11 cellular contexts compared by ENCODE assay signal in genomic region chr14:29536886-29537511, GRCh38.
DNase-seq lines count a peak whose midpoint lies in the region; ATAC-seq and TF ChIP-seq lines count a peak whose summit lies in the region.
"Had no signal": no experiment of that assay in that cellular context is flagged by ENCODE, and none has a peak within 500 bp of the region (broad histone marks: within the 10 kb centered on the region; RNA-seq: fewer than 3 reads in every experiment).

No MANE protein-coding gene starts in this region.

- intact Hi-C loops in dorsolateral prefrontal cortex (cut with DNase I): loop anchor here (2.0 to 5.0 kb wide), 2 partner anchors 782 to 785 kb away; no protein-coding TSS in a partner anchor

- DNase-seq in DMS79 treated with DMSO at 0.1 percent for 48 hours (lab: John Stamatoyannopoulos, UW): peak; percentile 56
- no peak for DNase-seq in DMS79 (lab: John Stamatoyannopoulos, UW)
- peak; percentile 15 for DNase-seq in NCI-H2107 (lab: John Stamatoyannopoulos, UW)
- DNase-seq in dorsolateral prefrontal cortex: no peak
- no peak for DNase-seq in activated naive CD4-positive, alpha-beta T cell (lab: John Stamatoyannopoulos, UW)
- DNase-seq: stimulated activated CD4-positive, alpha-beta T cell treated with anti-CD3 and anti-CD28 coated beads, Interleukin-4, amount 100 ng/mL, for 24 hours had no signal

- no peaks in the 10 kb centered on the region for H3K9me3 ChIP-seq in parathyroid adenoma (ENCODE audit: control insufficient read depth, low read length)

- ATAC-seq in HG03571 (IDR thresholded peaks at IDR 0.05; ENCODE audit: unreplicated experiment) (no peak), GM21381 (IDR thresholded peaks at IDR 0.05; ENCODE audit: unreplicated experiment) (no peak)
- ATAC-seq: HCT116 had no signal

- H2AFZ ChIP-seq in parathyroid adenoma: no peak overlapping the region

- H3K27me3 ChIP-seq in dorsolateral prefrontal cortex (no peaks in the 10 kb centered on the region), parathyroid adenoma (ENCODE audit: control insufficient read depth, insufficient read depth, low read length) (no peaks in the 10 kb centered on the region)

- H3K4me3 ChIP-seq in dorsolateral prefrontal cortex: no peak overlapping the region
- no peak overlapping the region for H3K4me3 ChIP-seq in parathyroid adenoma (ENCODE audit: low read depth, low read length)
- H3K4me3 ChIP-seq: SK-N-MC had no signal

- no peaks in the 10 kb centered on the region for H3K79me2 ChIP-seq in parathyroid adenoma

- no peaks in the 10 kb centered on the region for H3K36me3 ChIP-seq in parathyroid adenoma (ENCODE audit: control insufficient read depth, insufficient read depth, low read length)

- peaks cover 2% of the 10 kb centered on the region for H3K4me1 ChIP-seq in parathyroid adenoma

- TF ChIP-seq CTCF in dorsolateral prefrontal cortex (IDR thresholded peaks at IDR 0.05 in 54 of 56, conservative IDR thresholded peaks at IDR 0.05 in 2 of 56; ENCODE audit: low read depth in 1 of 56, partially characterized antibody in 56 of 56) (peak; percentile 22 to 73 (median 57)), parathyroid adenoma (IDR thresholded peaks at IDR 0.05) (peak; percentile 19)

- H3K4me2 ChIP-seq in parathyroid adenoma (ENCODE audit: low read length): no peak overlapping the region

- H3K9ac ChIP-seq in parathyroid adenoma: no peak overlapping the region

- H3K27ac ChIP-seq in dorsolateral prefrontal cortex (no peak overlapping the region), parathyroid adenoma (no peak overlapping the region)
- H3K27ac ChIP-seq: SK-N-MC had no signal

Comparison
In these comparisons a context has a peak if more than half of its experiments do, and no peak if none do; other contexts are left out.
1. DNase-seq: peak in DMS79 treated with DMSO at 0.1 percent for 48 hours (single experiment) and NCI-H2107 (single experiment); none in DMS79 (single experiment), dorsolateral prefrontal cortex (0 of 10) and activated naive CD4-positive, alpha-beta T cell (0 of 4).